Comparison of ENCODE assay signal across 8 cellular contexts in the genomic region with DNA sequence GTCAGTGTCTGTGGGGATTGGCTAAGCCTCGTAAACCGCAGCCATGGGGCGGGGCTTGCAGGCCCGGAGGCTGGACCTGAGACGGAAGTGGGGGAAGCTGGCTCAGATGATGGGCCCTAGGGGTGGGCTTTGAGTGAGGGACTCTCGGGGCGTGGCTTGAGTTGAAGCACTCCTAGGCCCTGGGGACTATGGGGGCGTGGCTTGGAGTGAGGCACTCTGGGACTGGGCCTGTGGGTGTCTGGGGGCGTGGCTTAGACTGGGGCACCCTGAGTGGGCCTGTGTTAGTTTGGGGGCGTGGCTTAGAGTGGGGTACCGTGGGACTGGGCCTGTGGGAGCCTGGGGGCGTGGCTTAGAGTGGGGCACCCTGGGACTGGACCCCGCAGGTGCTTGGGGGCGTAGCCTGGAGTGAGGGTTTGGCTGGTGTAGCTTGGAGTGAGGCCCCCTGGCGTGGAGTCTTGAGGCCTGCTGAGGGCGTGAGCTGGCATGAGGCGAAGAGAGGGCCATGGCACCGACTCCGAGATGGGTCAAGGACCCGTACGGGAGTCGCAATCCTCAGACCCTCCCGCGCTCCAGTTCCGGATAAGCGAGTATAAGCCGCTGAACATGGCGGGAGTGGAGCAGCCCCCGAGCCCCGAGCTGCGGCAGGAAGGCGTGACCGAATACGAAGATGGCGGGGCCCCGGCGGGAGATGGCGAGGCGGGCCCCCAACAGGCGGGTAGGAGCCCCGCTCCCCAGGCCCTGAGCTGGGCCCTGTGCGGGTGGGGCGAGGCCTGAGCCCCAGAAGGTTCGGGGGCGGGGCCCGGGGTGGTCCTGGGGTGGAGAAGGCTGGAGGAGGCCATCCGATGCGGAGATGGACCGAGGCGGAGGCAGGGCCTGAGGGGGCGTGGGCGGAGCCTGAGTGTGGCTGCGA. TPM values are rescaled to one million over a fixed set of nuclear protein-coding genes. Genes with fewer than 3 reads are reported as not detected.
DNase-seq lines count a peak whose midpoint lies in the region; ATAC-seq and TF ChIP-seq lines count a peak whose summit lies in the region.

No MANE protein-coding gene starts in this region.

- no peaks in the 10 kb centered on the region for H3K4me1 ChIP-seq in HUES64 (ENCODE audit: insufficient read depth, low read length)
- peaks cover 10% of the 10 kb centered on the region; the same call in 1 of the 2 replicates for H3K4me1 ChIP-seq in PC-9 (replicated peaks; ENCODE audit: insufficient read depth)
- no peaks in the 10 kb centered on the region for H3K4me1 ChIP-seq in fibroblast of lung (ENCODE audit: control insufficient read depth, extremely low read depth, insufficient read depth, low read length)
- H3K4me1 ChIP-seq in naive thymus-derived CD4-positive, alpha-beta T cell (ENCODE audit: control insufficient read depth in 2 of 2, insufficient read depth in 2 of 2, low read length in 2 of 2), result peaks cover 7 to 21% of the 10 kb centered on the region in 2 donors

- H3K4me1 Mint-ChIP-seq in activated T-helper 1 cell treated with anti-CD3 and anti-CD28 coated beads, Interleukin-12 subunit alpha, Interleukin-12 subunit beta, Interleukin-2, Interleukin-4 antibody, amounts not matched to agents 30 ng/mL and 10 ng/mL and 1 ng/mL, durations not matched to agents 14 hours and 24 hours and 36 hours (ENCODE audit: low read depth), result no peaks in the 10 kb centered on the region
- H3K4me1 Mint-ChIP-seq in naive thymus-derived CD4-positive, alpha-beta T cell, result peaks cover 3 to 28% (median 21%) of the 10 kb centered on the region in 7 donors
- peaks cover 18% of the 10 kb centered on the region for H3K4me1 Mint-ChIP-seq in stimulated activated effector memory CD8-positive, alpha-beta T cell treated with anti-CD3 and anti-CD28 coated beads, Interleukin-12 subunit alpha, Interleukin-12 subunit beta, amount 100 ng/mL, for 72 hours

- peak overlapping the region; percentile 80 for H3K4me3 ChIP-seq in HUES64 (ENCODE audit: low read length)
- H3K4me3 ChIP-seq in PC-9, result peak overlapping the region; percentile 60
- peak overlapping the region; percentile 56 to 66 (median 60) for H3K4me3 ChIP-seq in fibroblast of lung (replicated peaks in 1 of 4; ENCODE audit: control extremely low read depth in 1 of 4, insufficient read depth in 1 of 4, low read depth in 3 of 4, low read length in 4 of 4)
- peak overlapping the region; percentile 70 for H3K4me3 ChIP-seq in naive thymus-derived CD4-positive, alpha-beta T cell (ENCODE audit: low read length)

- H3K79me2 ChIP-seq in PC-9 (ENCODE audit: low read depth) (peaks cover 17% of the 10 kb centered on the region), fibroblast of lung (ENCODE audit: control insufficient read depth, insufficient read depth, low read length) (no peaks in the 10 kb centered on the region)

- POLR2A ChIA-PET in PC-9 (lab: Charles Lee; ENCODE audit: unreplicated experiment), result interaction anchor here (0.6 to 0.9 kb wide), 2 partner anchors 10 to 82 kb away, joined by 4 to 10 read pairs; no protein-coding TSS in a partner anchor
- POLR2A ChIA-PET in naive thymus-derived CD4-positive, alpha-beta T cell (lab: Charles Lee), result interaction anchor here (1.0 to 1.9 kb wide), 2 partner anchors 57 to 76 kb away, joined by 3 to 18 read pairs; a partner anchor contains a TSS

- intact Hi-C loops in PC-9 (cut with micrococcal nuclease; ENCODE audit: unreplicated experiment), result loop anchor here (1.0 kb wide), 2 partner anchors 57 to 690 kb away; a partner anchor contains a TSS
- intact Hi-C loops in activated T-helper 1 cell treated with anti-CD3 and anti-CD28 coated beads, Interleukin-12 subunit alpha, Interleukin-12 subunit beta, Interleukin-2, Interleukin-4 antibody, amounts not matched to agents 30 ng/mL and 10 ng/mL and 1 ng/mL, durations not matched to agents 14 hours and 24 hours and 36 hours (cut with micrococcal nuclease), result loop anchor here (1.0 kb wide), 4 partner anchors 22 to 153 kb away; a partner anchor contains a TSS
- intact Hi-C loops in naive thymus-derived CD4-positive, alpha-beta T cell (cut with micrococcal nuclease), result loop anchor here (1.0 kb wide), 5 partner anchors 56 to 153 kb away; a partner anchor contains a TSS

- peak overlapping the region; percentile 95 for H3K4me3 Mint-ChIP-seq in activated T-helper 1 cell treated with anti-CD3 and anti-CD28 coated beads, Interleukin-12 subunit alpha, Interleukin-12 subunit beta, Interleukin-2, Interleukin-4 antibody, amounts not matched to agents 30 ng/mL and 10 ng/mL and 1 ng/mL, durations not matched to agents 14 hours and 24 hours and 36 hours
- H3K4me3 Mint-ChIP-seq in naive thymus-derived CD4-positive, alpha-beta T cell, result peak overlapping the region; percentile 89 to 100 (median 94)
- H3K4me3 Mint-ChIP-seq in stimulated activated effector memory CD8-positive, alpha-beta T cell treated with anti-CD3 and anti-CD28 coated beads, Interleukin-12 subunit alpha, Interleukin-12 subunit beta, amount 100 ng/mL, for 72 hours, result peak overlapping the region; percentile 97

- BruUV-seq in PC-9 (replicated peaks; lab: Mats Ljungman, UMichigan), result no TSS peak

- ATAC-seq in GM21447 (IDR thresholded peaks at IDR 0.05; ENCODE audit: unreplicated experiment), result peak; percentile 85
- peak; percentile 96 for ATAC-seq in naive thymus-derived CD4-positive, alpha-beta T cell
- peak; percentile 90 for ATAC-seq in stimulated activated effector memory CD8-positive, alpha-beta T cell treated with anti-CD3 and anti-CD28 coated beads, Interleukin-12 subunit alpha, Interleukin-12 subunit beta, amount 100 ng/mL, for 72 hours

- TF ChIP-seq CTCF in PC-9 (conservative IDR thresholded peaks at IDR 0.05), result peak; percentile 53
- TF ChIP-seq CTCF in fibroblast of lung (conservative IDR thresholded peaks at IDR 0.05 in 1 of 2, IDR thresholded peaks at IDR 0.05 in 1 of 2; ENCODE audit: low read depth in 1 of 2, low read length in 2 of 2), result peak; percentile 18 to 23

- CTCF ChIA-PET in PC-9 (lab: Charles Lee), result interaction anchor here (0.6 to 1.1 kb wide), 3 partner anchors 56 to 77 kb away, joined by 3 to 10 read pairs (median 5); a partner anchor contains a TSS
- CTCF ChIA-PET in naive thymus-derived CD4-positive, alpha-beta T cell (lab: Charles Lee), result interaction anchor here (0.6 kb wide), 1 partner anchor 24 kb away, joined by 3 read pairs; no protein-coding TSS in a partner anchor

- WGBS in HUES64, result 44% methylated on average over 53 of the region's 53 CpGs

- no peaks in the 10 kb centered on the region for H3K9me3 Mint-ChIP-seq in activated T-helper 1 cell treated with anti-CD3 and anti-CD28 coated beads, Interleukin-12 subunit alpha, Interleukin-12 subunit beta, Interleukin-2, Interleukin-4 antibody, amounts not matched to agents 30 ng/mL and 10 ng/mL and 1 ng/mL, durations not matched to agents 14 hours and 24 hours and 36 hours
- peaks cover 0 to 2% (median 0%) of the 10 kb centered on the region in 11 donors for H3K9me3 Mint-ChIP-seq in naive thymus-derived CD4-positive, alpha-beta T cell
- H3K9me3 Mint-ChIP-seq in stimulated activated effector memory CD8-positive, alpha-beta T cell treated with anti-CD3 and anti-CD28 coated beads, Interleukin-12 subunit alpha, Interleukin-12 subunit beta, amount 100 ng/mL, for 72 hours, result no peaks in the 10 kb centered on the region

- no peaks in the 10 kb centered on the region for H3F3A ChIP-seq in PC-9 (ENCODE audit: insufficient read depth, low read depth)

- H3K27me3 ChIP-seq in HUES64 (ENCODE audit: insufficient read depth, low read length), result no peaks in the 10 kb centered on the region
- H3K27me3 ChIP-seq in PC-9 (ENCODE audit: insufficient read depth, low read depth), result no peaks in the 10 kb centered on the region
- H3K27me3 ChIP-seq in fibroblast of lung (ENCODE audit: control insufficient read depth, insufficient read depth, low read length), result no peaks in the 10 kb centered on the region
- no peaks in the 10 kb centered on the region for H3K27me3 ChIP-seq in naive thymus-derived CD4-positive, alpha-beta T cell (ENCODE audit: control insufficient read depth in 2 of 2, insufficient read depth in 2 of 2, low read length in 2 of 2)

- H4K20me1 ChIP-seq in PC-9 (ENCODE audit: insufficient read depth) (no peaks in the 10 kb centered on the region), fibroblast of lung (ENCODE audit: control insufficient read depth, extremely low read depth, insufficient read depth, low read length) (no peaks in the 10 kb centered on the region)

- peaks cover 16% of the 10 kb centered on the region for H3K36me3 ChIP-seq in HUES64 (ENCODE audit: insufficient read depth, low read length)
- no peaks in the 10 kb centered on the region for H3K36me3 ChIP-seq in PC-9 (ENCODE audit: low read depth)
- no peaks in the 10 kb centered on the region for H3K36me3 ChIP-seq in fibroblast of lung (ENCODE audit: control insufficient read depth, insufficient read depth, low read length)
- no peaks in the 10 kb centered on the region for H3K36me3 ChIP-seq in naive thymus-derived CD4-positive, alpha-beta T cell (ENCODE audit: control insufficient read depth in 2 of 3, insufficient read depth in 3 of 3, low read length in 3 of 3)

- peak overlapping the region; percentile 74 for H2AFZ ChIP-seq in PC-9
- peak overlapping the region; percentile 75 for H2AFZ ChIP-seq in fibroblast of lung (ENCODE audit: low read length)

- H3K9ac ChIP-seq in HUES64 (ENCODE audit: low read depth, low read length) (peak overlapping the region; percentile 74), fibroblast of lung (ENCODE audit: insufficient read depth, low read length) (peak overlapping the region; percentile 42)

- H3K9me3 ChIP-seq in HUES64 (ENCODE audit: insufficient read depth, low read depth, low read length) (no peaks in the 10 kb centered on the region), PC-9 (ENCODE audit: insufficient read depth, low read depth) (no peaks in the 10 kb centered on the region), fibroblast of lung (ENCODE audit: control insufficient read depth, insufficient read depth, low read depth, low read length) (no peaks in the 10 kb centered on the region)
- no peaks in the 10 kb centered on the region for H3K9me3 ChIP-seq in naive thymus-derived CD4-positive, alpha-beta T cell (ENCODE audit: control insufficient read depth in 2 of 3, low read length in 3 of 3)

- H3K27ac ChIP-seq in HUES64 (ENCODE audit: low read depth, low read length), result peak overlapping the region; percentile 67
- no peak overlapping the region for H3K27ac ChIP-seq in PC-9
- H3K27ac ChIP-seq in fibroblast of lung (ENCODE audit: insufficient read depth, low read length), result peak overlapping the region; percentile 14
- peak overlapping the region; percentile 58 for H3K27ac ChIP-seq in naive thymus-derived CD4-positive, alpha-beta T cell (ENCODE audit: low read depth, low read length)

- H3K27ac Mint-ChIP-seq in activated T-helper 1 cell treated with anti-CD3 and anti-CD28 coated beads, Interleukin-12 subunit alpha, Interleukin-12 subunit beta, Interleukin-2, Interleukin-4 antibody, amounts not matched to agents 30 ng/mL and 10 ng/mL and 1 ng/mL, durations not matched to agents 14 hours and 24 hours and 36 hours, result peak overlapping the region; percentile 91
- H3K27ac Mint-ChIP-seq in naive thymus-derived CD4-positive, alpha-beta T cell, result peak overlapping the region; percentile 86 to 94 (median 90)
- H3K27ac Mint-ChIP-seq in stimulated activated effector memory CD8-positive, alpha-beta T cell treated with anti-CD3 and anti-CD28 coated beads, Interleukin-12 subunit alpha, Interleukin-12 subunit beta, amount 100 ng/mL, for 72 hours, result peak overlapping the region; percentile 97

- H3K9me2 ChIP-seq in PC-9 (ENCODE audit: insufficient read depth), result no peaks in the 10 kb centered on the region

- H3K27me3 Mint-ChIP-seq in activated T-helper 1 cell treated with anti-CD3 and anti-CD28 coated beads, Interleukin-12 subunit alpha, Interleukin-12 subunit beta, Interleukin-2, Interleukin-4 antibody, amounts not matched to agents 30 ng/mL and 10 ng/mL and 1 ng/mL, durations not matched to agents 14 hours and 24 hours and 36 hours (ENCODE audit: insufficient read depth), result peaks cover 4% of the 10 kb centered on the region
- H3K27me3 Mint-ChIP-seq in naive thymus-derived CD4-positive, alpha-beta T cell, result peaks cover 3 to 10% (median 3%) of the 10 kb centered on the region in 5 donors

- no peaks in the 10 kb centered on the region for H3K36me3 Mint-ChIP-seq in activated T-helper 1 cell treated with anti-CD3 and anti-CD28 coated beads, Interleukin-12 subunit alpha, Interleukin-12 subunit beta, Interleukin-2, Interleukin-4 antibody, amounts not matched to agents 30 ng/mL and 10 ng/mL and 1 ng/mL, durations not matched to agents 14 hours and 24 hours and 36 hours (ENCODE audit: low read depth)
- peaks cover 0 to 5% (median 4%) of the 10 kb centered on the region in 5 donors for H3K36me3 Mint-ChIP-seq in naive thymus-derived CD4-positive, alpha-beta T cell
- H3K36me3 Mint-ChIP-seq in stimulated activated effector memory CD8-positive, alpha-beta T cell treated with anti-CD3 and anti-CD28 coated beads, Interleukin-12 subunit alpha, Interleukin-12 subunit beta, amount 100 ng/mL, for 72 hours, result peaks cover 8% of the 10 kb centered on the region

- DNase-seq in DMS 273 (lab: John Stamatoyannopoulos, UW; ENCODE audit: unreplicated experiment) (peak; percentile 96), PC-9 (peak; percentile 97 to 99), fibroblast of lung (ENCODE audit: low read depth in 2 of 2) (peak; percentile 97 to 99)
- peak; percentile 88 for DNase-seq in activated T-helper 1 cell treated with anti-CD3 and anti-CD28 coated beads, Interleukin-12 subunit alpha, Interleukin-12 subunit beta, Interleukin-2, Interleukin-4 antibody, amounts not matched to agents 30 ng/mL and 10 ng/mL and 1 ng/mL, durations not matched to agents 14 hours and 24 hours and 36 hours (ENCODE audit: low spot score)
- DNase-seq in naive thymus-derived CD4-positive, alpha-beta T cell, result peak; percentile 74 to 94 (median 90)
- peak; percentile 79 to 93 for DNase-seq in stimulated activated effector memory CD8-positive, alpha-beta T cell treated with anti-CD3 and anti-CD28 coated beads, Interleukin-12 subunit alpha, Interleukin-12 subunit beta, amount 100 ng/mL, for 72 hours (ENCODE audit: low spot score in 2 of 2)

- H3K4me2 ChIP-seq in PC-9, result peak overlapping the region; percentile 73
- peak overlapping the region; percentile 75 for H3K4me2 ChIP-seq in fibroblast of lung (ENCODE audit: extremely low read depth, insufficient read depth, low read length)

RNA-seq across cellular contexts. Expression of a gene that starts 6.8 kb away (rescaled TPM):
- polyA plus RNA-seq in HUES64 (2013, experiment 1 of 2), result 3.9 TPM
- 6.0 TPM for polyA plus RNA-seq in HUES64 (2013, experiment 2 of 2)
- 34.9 and 42.7 TPM in 2 replicates for total RNA-seq in PC-9 (2021)
- total RNA-seq in activated T-helper 1 cell treated with anti-CD3 and anti-CD28 coated beads, Interleukin-12 subunit alpha, Interleukin-12 subunit beta, Interleukin-2, Interleukin-4 antibody, amounts not matched to agents 30 ng/mL and 10 ng/mL and 1 ng/mL, durations not matched to agents 14 hours and 24 hours and 36 hours, result 8.7 and 8.9 TPM in 2 replicates
- total RNA-seq in fibroblast of lung, result 6.2 and 10.7 TPM in 2 replicates
- polyA plus RNA-seq in fibroblast of lung, result 1.2 and 1.5 TPM in 2 replicates
- 0.73 and 1.0 TPM in 2 replicates for polyA plus RNA-seq in fibroblast of lung (2012)
- 1.3 and 3.1 TPM in 2 replicates for polyA minus RNA-seq in fibroblast of lung (ENCODE audit: low replicate concordance)
- 10 to 100 TPM in 4 of 5 experiments, 1 to 10 TPM in 1; 8.6 to 24.7 (median 16.2) TPM for total RNA-seq in naive thymus-derived CD4-positive, alpha-beta T cell
- 1 to 10 TPM in 1 of 2 donors, under 1 TPM in 1; 0.74 to 2.3 TPM for polyA plus RNA-seq in naive thymus-derived CD4-positive, alpha-beta T cell

RNA-seq across cellular contexts. Expression of a gene that starts 44.5 kb away (rescaled TPM):
- polyA plus RNA-seq in HUES64 (2013, experiment 1 of 2), result not detected
- 0.57 TPM for polyA plus RNA-seq in HUES64 (2013, experiment 2 of 2)
- 3.1 and 3.7 TPM in 2 replicates for total RNA-seq in PC-9 (2021)
- total RNA-seq in activated T-helper 1 cell treated with anti-CD3 and anti-CD28 coated beads, Interleukin-12 subunit alpha, Interleukin-12 subunit beta, Interleukin-2, Interleukin-4 antibody, amounts not matched to agents 30 ng/mL and 10 ng/mL and 1 ng/mL, durations not matched to agents 14 hours and 24 hours and 36 hours, result 0.17 TPM in 1 of 2 replicates, not detected in the other
- 0.26 and 0.66 TPM in 2 replicates for total RNA-seq in fibroblast of lung
- 0.05 TPM in 1 of 2 replicates, not detected in the other for polyA plus RNA-seq in fibroblast of lung
- 0.07 TPM in 1 of 2 replicates, not detected in the other for polyA plus RNA-seq in fibroblast of lung (2012)
- not detected in 2 replicates for polyA minus RNA-seq in fibroblast of lung (ENCODE audit: low replicate concordance)
- 1 to 10 TPM in 3 of 5 experiments, under 1 TPM in 2; 0.48 to 2.6 (median 1.9) TPM for total RNA-seq in naive thymus-derived CD4-positive, alpha-beta T cell
- polyA plus RNA-seq in naive thymus-derived CD4-positive, alpha-beta T cell, result not detected

RNA-seq across cellular contexts. Expression of a gene that starts 56.6 kb away (rescaled TPM):
- polyA plus RNA-seq in HUES64 (2013, experiment 1 of 2), result 136 TPM
- polyA plus RNA-seq in HUES64 (2013, experiment 2 of 2), result 121 TPM
- total RNA-seq in PC-9 (2021) (100 and 136 TPM in 2 replicates), fibroblast of lung (34.9 and 37.8 TPM in 2 replicates)
- 207 and 219 TPM in 2 replicates for total RNA-seq in activated T-helper 1 cell treated with anti-CD3 and anti-CD28 coated beads, Interleukin-12 subunit alpha, Interleukin-12 subunit beta, Interleukin-2, Interleukin-4 antibody, amounts not matched to agents 30 ng/mL and 10 ng/mL and 1 ng/mL, durations not matched to agents 14 hours and 24 hours and 36 hours
- polyA plus RNA-seq in fibroblast of lung, result 106 and 128 TPM in 2 replicates
- polyA plus RNA-seq in fibroblast of lung (2012), result 79.9 and 103 TPM in 2 replicates
- polyA minus RNA-seq in fibroblast of lung (ENCODE audit: low replicate concordance), result 8.0 and 21.8 TPM in 2 replicates
- 100 to 1,000 TPM; 168 to 291 (median 239) TPM for total RNA-seq in naive thymus-derived CD4-positive, alpha-beta T cell
- polyA plus RNA-seq in naive thymus-derived CD4-positive, alpha-beta T cell, result 10 to 100 TPM; 46.6 to 52.8 TPM
